Comparison of ENCODE assay signal across 10 cellular contexts in genomic region chr5:80656425-80656824, GRCh38. TPM values are rescaled to one million over a fixed set of nuclear protein-coding genes. Genes with fewer than 3 reads are reported as not detected.
A peak's percentile ranks its signal among the peaks of the same experiment; 100 is the strongest.
DNase-seq lines count a peak whose midpoint lies in the region; ATAC-seq, FAIRE-seq and TF ChIP-seq lines count a peak whose summit lies in the region.
"Had no signal": no experiment of that assay in that cellular context is flagged by ENCODE, and none has a peak within 500 bp of the region (broad histone marks: within the 10 kb centered on the region; RNA-seq: fewer than 3 reads in every experiment).

No MANE protein-coding gene starts in this region.

- peaks cover 13 to 39% (median 37%) of the 10 kb centered on the region in 4 donors for H3K4me1 Mint-ChIP-seq in CD4-positive, CD25-positive, alpha-beta regulatory T cell
- H3K4me1 Mint-ChIP-seq in T-helper 2 cell treated with Interferon-gamma antibody and Interleukin-4, amounts not matched to agents 5 μg/mL and 100 μg/mL, for 36 hours (ENCODE audit: low read depth), result peaks cover 24% of the 10 kb centered on the region

- H3K36me3 ChIP-seq in CD4-positive, CD25-positive, alpha-beta regulatory T cell (ENCODE audit: control insufficient read depth, insufficient read depth, low read length), result peaks cover 21% of the 10 kb centered on the region
- H3K36me3 ChIP-seq in keratinocyte (ENCODE audit: control insufficient read depth in 2 of 2, extremely low read depth in 1 of 2, insufficient read depth in 2 of 2, low read length in 2 of 2), result peaks cover 3 to 12% of the 10 kb centered on the region in 2 experiments

- ATAC-seq in CD4-positive, CD25-positive, alpha-beta regulatory T cell (ENCODE audit: low read depth in 2 of 2), result no peak
- no peak for ATAC-seq in HG03571 (IDR thresholded peaks at IDR 0.05; ENCODE audit: unreplicated experiment)

- TF ChIP-seq POLR2A in GM12892 (IDR thresholded peaks at IDR 0.05; ENCODE audit: low read depth, low read length), result no peak

- H3K27me3 Mint-ChIP-seq in CD4-positive, CD25-positive, alpha-beta regulatory T cell, result no peaks in the 10 kb centered on the region
- no peaks in the 10 kb centered on the region for H3K27me3 Mint-ChIP-seq in T-helper 2 cell treated with Interferon-gamma antibody and Interleukin-4, amounts not matched to agents 5 μg/mL and 100 μg/mL, for 36 hours (ENCODE audit: low read depth)

- peak; percentile 70 for FAIRE-seq in GM12892 (lab: Jason Lieb, UNC)
- FAIRE-seq in keratinocyte (lab: Jason Lieb, UNC), result peak; percentile 13

- peaks cover 44% of the 10 kb centered on the region for H3K36me3 Mint-ChIP-seq in CD4-positive, CD25-positive, alpha-beta regulatory T cell
- H3K36me3 Mint-ChIP-seq in T-helper 2 cell treated with Interferon-gamma antibody and Interleukin-4, amounts not matched to agents 5 μg/mL and 100 μg/mL, for 36 hours (ENCODE audit: low read depth), result peaks cover 53% of the 10 kb centered on the region

- H3K9ac ChIP-seq in keratinocyte (ENCODE audit: control insufficient read depth, extremely low read depth, insufficient read depth, low read length), result no peak overlapping the region

- H3K27ac Mint-ChIP-seq in CD4-positive, CD25-positive, alpha-beta regulatory T cell, result peak overlapping the region in 2 of 3 donors; percentile 89 to 92
- peak overlapping the region; percentile 99 for H3K27ac Mint-ChIP-seq in T-helper 2 cell treated with Interferon-gamma antibody and Interleukin-4, amounts not matched to agents 5 μg/mL and 100 μg/mL, for 36 hours

- H3K4me3 ChIP-seq in CD4-positive, CD25-positive, alpha-beta regulatory T cell (ENCODE audit: low read depth, low read length), result no peak overlapping the region
- H3K4me3 ChIP-seq in keratinocyte (ENCODE audit: control insufficient read depth in 2 of 3, extremely low read depth in 1 of 3, insufficient read depth in 2 of 3, low read depth in 1 of 3, low read length in 3 of 3), result no peak overlapping the region

- peaks cover 31% of the 10 kb centered on the region for H3K79me2 ChIP-seq in keratinocyte (ENCODE audit: control insufficient read depth, insufficient read depth, low read length)

- peak overlapping the region; percentile 85 for H3K27ac ChIP-seq in CD4-positive, CD25-positive, alpha-beta regulatory T cell (ENCODE audit: insufficient read depth, low read length, poor library complexity, severe bottlenecking)
- no peak overlapping the region for H3K27ac ChIP-seq in keratinocyte (ENCODE audit: control insufficient read depth, insufficient read depth, low read length)

- H3K4me2 ChIP-seq in keratinocyte (ENCODE audit: control insufficient read depth, extremely low read depth, insufficient read depth, low read depth, low read length), result peak overlapping the region; percentile 92

- peak overlapping the region in 2 of 4 donors; percentile 59 to 92 for H3K4me3 Mint-ChIP-seq in CD4-positive, CD25-positive, alpha-beta regulatory T cell
- H3K4me3 Mint-ChIP-seq in T-helper 2 cell treated with Interferon-gamma antibody and Interleukin-4, amounts not matched to agents 5 μg/mL and 100 μg/mL, for 36 hours, result peak overlapping the region; percentile 93

- no peak for DNase-seq in CD4-positive, CD25-positive, alpha-beta regulatory T cell
- DNase-seq in GM12892 (ENCODE audit: insufficient read length), result no peak
- DNase-seq in T-helper 2 cell treated with Interferon-gamma antibody and Interleukin-4, amounts not matched to agents 5 μg/mL and 100 μg/mL, for 36 hours (ENCODE audit: low spot score), result no peak
- no peak for DNase-seq in keratinocyte (ENCODE audit: low read depth, low spot score)
- DNase-seq in NCI-H2196 treated with DMSO at 0.1 percent for 48 hours (lab: John Stamatoyannopoulos, UW; ENCODE audit: unreplicated experiment), result no peak
- no peak for DNase-seq in NCI-H2107 (lab: John Stamatoyannopoulos, UW)
- no peak for DNase-seq in NCI-H1105 (lab: John Stamatoyannopoulos, UW)
- DNase-seq: NCI-H2081; stimulated activated CD8-positive, alpha-beta memory T cell treated with anti-CD3 and anti-CD28 coated beads, Interleukin-4, amount 100 ng/mL, for 48 hours had no signal

- H2AFZ ChIP-seq in keratinocyte (ENCODE audit: control insufficient read depth, low read length), result no peak overlapping the region

- dilution Hi-C loops in keratinocyte (cut with MboI; ENCODE audit: extremely low pct_ligation_motif_present, low sequenced_read_pairs), result no loop called here

- H3K9me3 ChIP-seq in CD4-positive, CD25-positive, alpha-beta regulatory T cell (ENCODE audit: control insufficient read depth in 2 of 2, low read length in 2 of 2), result no peaks in the 10 kb centered on the region
- no peaks in the 10 kb centered on the region for H3K9me3 ChIP-seq in keratinocyte (ENCODE audit: control insufficient read depth, low read depth, low read length)

- no peaks in the 10 kb centered on the region for H4K20me1 ChIP-seq in keratinocyte (ENCODE audit: control insufficient read depth, extremely low read depth, insufficient read depth, low read length)

- no peaks in the 10 kb centered on the region for H3K27me3 ChIP-seq in CD4-positive, CD25-positive, alpha-beta regulatory T cell (ENCODE audit: control insufficient read depth, insufficient read depth, low read length)
- H3K27me3 ChIP-seq in keratinocyte (ENCODE audit: control insufficient read depth, extremely low read depth, insufficient read depth, low read length), result no peaks in the 10 kb centered on the region

- H3K9me3 Mint-ChIP-seq in CD4-positive, CD25-positive, alpha-beta regulatory T cell, result peaks cover 0 to 2% (median 0%) of the 10 kb centered on the region in 7 donors
- H3K9me3 Mint-ChIP-seq in T-helper 2 cell treated with Interferon-gamma antibody and Interleukin-4, amounts not matched to agents 5 μg/mL and 100 μg/mL, for 36 hours, result no peaks in the 10 kb centered on the region

- TF ChIP-seq CTCF in keratinocyte (optimal IDR thresholded peaks at IDR 0.05 in 1 of 3, IDR thresholded peaks at IDR 0.05 in 1 of 3, conservative IDR thresholded peaks at IDR 0.05 in 1 of 3; ENCODE audit: extremely low read depth in 1 of 3, insufficient read depth in 2 of 3, low read length in 3 of 3), result no peak

- H3K4me1 ChIP-seq in CD4-positive, CD25-positive, alpha-beta regulatory T cell (ENCODE audit: control insufficient read depth, insufficient read depth, low read length, poor library complexity, severe bottlenecking), result peaks cover 25% of the 10 kb centered on the region
- peaks cover 18% of the 10 kb centered on the region for H3K4me1 ChIP-seq in keratinocyte (ENCODE audit: control insufficient read depth, extremely low read depth, insufficient read depth, low read length)

- H3K9me1 ChIP-seq in keratinocyte (ENCODE audit: control insufficient read depth, extremely low read depth, insufficient read depth, low read length), result no peaks in the 10 kb centered on the region

RNA-seq across cellular contexts. Expression of gene DHFR, which starts 1.6 kb away (rescaled TPM):
- 7.7 TPM for total RNA-seq in CD4-positive, CD25-positive, alpha-beta regulatory T cell
- 1 to 10 TPM; 2.1 to 3.0 (median 2.3) TPM for polyA plus RNA-seq in CD4-positive, CD25-positive, alpha-beta regulatory T cell
- polyA plus RNA-seq in GM12892 (2012; ENCODE audit: missing spikeins), result 59.6 TPM
- 4.4 to 19.7 TPM (median 16.7 TPM) in 3 replicates for polyA plus RNA-seq in keratinocyte
- 2.5 TPM for polyA plus RNA-seq in keratinocyte (2011; ENCODE audit: low read depth)
- polyA plus RNA-seq in keratinocyte (2011; cell fraction: cytosol; rRNA removed), result 5.0 and 9.0 TPM in 2 replicates
- 6.2 and 7.3 TPM in 2 replicates for polyA plus RNA-seq in keratinocyte (2011; cell fraction: nucleus; rRNA removed)
- polyA plus RNA-seq in keratinocyte (2012; ENCODE audit: low replicate concordance), result 1.9 and 16.4 TPM in 2 replicates
- 2.3 to 14.4 TPM (median 4.9 TPM) in 3 replicates for polyA minus RNA-seq in keratinocyte
- 7.9 TPM for polyA minus RNA-seq in keratinocyte (2011; cell fraction: cytosol; rRNA and poly(A)+ RNA removed)
- 1.6 and 2.4 TPM in 2 replicates for polyA minus RNA-seq in keratinocyte (2011; cell fraction: nucleus; rRNA and poly(A)+ RNA removed)

RNA-seq across cellular contexts. Expression of gene MSH3, which starts 2.0 kb away (rescaled TPM):
- total RNA-seq in CD4-positive, CD25-positive, alpha-beta regulatory T cell, result 17.3 TPM
- 10 to 100 TPM; 11.2 to 14.3 (median 13.0) TPM for polyA plus RNA-seq in CD4-positive, CD25-positive, alpha-beta regulatory T cell
- polyA plus RNA-seq in GM12892 (2012; ENCODE audit: missing spikeins), result 9.1 TPM
- 6.6 to 11.1 TPM (median 10.1 TPM) in 3 replicates for polyA plus RNA-seq in keratinocyte
- 14.9 TPM for polyA plus RNA-seq in keratinocyte (2011; ENCODE audit: low read depth)
- 6.3 and 11.7 TPM in 2 replicates for polyA plus RNA-seq in keratinocyte (2011; cell fraction: cytosol; rRNA removed)
- 5.6 and 7.6 TPM in 2 replicates for polyA plus RNA-seq in keratinocyte (2011; cell fraction: nucleus; rRNA removed)
- polyA plus RNA-seq in keratinocyte (2012; ENCODE audit: low replicate concordance), result 6.2 and 9.4 TPM in 2 replicates
- 2.3 to 18.1 TPM (median 6.6 TPM) in 3 replicates for polyA minus RNA-seq in keratinocyte
- polyA minus RNA-seq in keratinocyte (2011; cell fraction: cytosol; rRNA and poly(A)+ RNA removed), result 9.0 TPM
- 9.0 and 15.9 TPM in 2 replicates for polyA minus RNA-seq in keratinocyte (2011; cell fraction: nucleus; rRNA and poly(A)+ RNA removed)
